ENCODE assay signal across 13 cellular contexts in genomic region chr4:181548873-181549541, GRCh38.
DNase-seq lines count a peak whose midpoint lies in the region; ATAC-seq, FAIRE-seq and TF ChIP-seq lines count a peak whose summit lies in the region.
"Had no signal": no experiment of that assay in that cellular context is flagged by ENCODE, and none has a peak within 500 bp of the region (broad histone marks: within the 10 kb centered on the region; RNA-seq: fewer than 3 reads in every experiment).

No MANE protein-coding gene starts in this region.

- FAIRE-seq in frontal cortex (lab: Jason Lieb, UNC), result no peak

- peak; percentile 88 for DNase-seq in MCF 10A (ENCODE audit: unreplicated experiment)
- DNase-seq in breast epithelium (ENCODE audit: low spot score in 2 of 2), result no peak
- peak; percentile 20 for DNase-seq in PC-3
- DNase-seq in SKM-1 treated with dmso at 0.1 percent for 144 hours (lab: John Stamatoyannopoulos, UW; ENCODE audit: unreplicated experiment), result no peak
- no peak for DNase-seq in frontal cortex (ENCODE audit: low spot score in 2 of 2)
- DNase-seq in SIG-M5 (lab: John Stamatoyannopoulos, UW), result no peak
- DNase-seq: AML-193; naive thymus-derived CD8-positive, alpha-beta T cell; NCI-H1105; tibial artery had no signal

- peaks cover 11% of the 10 kb centered on the region for H3K4me1 Mint-ChIP-seq in MCF 10A (ENCODE audit: insufficient read depth, unreplicated experiment)
- H3K4me1 Mint-ChIP-seq: naive thymus-derived CD8-positive, alpha-beta T cell had no signal

- H3K36me3 ChIP-seq in breast epithelium, result no peaks in the 10 kb centered on the region
- H3K36me3 ChIP-seq in PC-3 (ENCODE audit: low read depth, low read length), result no peaks in the 10 kb centered on the region
- H3K36me3 ChIP-seq: ascending aorta, tibial artery had no signal

- ATAC-seq in PC-3 (no peak), esophagus mucosa (peak; percentile 57), GM18858 (IDR thresholded peaks at IDR 0.05; ENCODE audit: unreplicated experiment) (no peak)
- ATAC-seq: naive thymus-derived CD8-positive, alpha-beta T cell had no signal

- no peak overlapping the region for H3K4me3 ChIP-seq in breast epithelium
- H3K4me3 ChIP-seq in PC-3 (ENCODE audit: low read length), result no peak overlapping the region
- H3K4me3 ChIP-seq: ascending aorta, tibial artery had no signal

- peak overlapping the region; percentile 52 for H3K4me3 Mint-ChIP-seq in MCF 10A (ENCODE audit: unreplicated experiment)

- no peaks in the 10 kb centered on the region for H3K27me3 Mint-ChIP-seq in MCF 10A (ENCODE audit: insufficient read depth, unreplicated experiment)

- H3K79me2 ChIP-seq in PC-3 (ENCODE audit: low read length), result no peaks in the 10 kb centered on the region

- H3K36me3 Mint-ChIP-seq in MCF 10A (ENCODE audit: insufficient read depth, unreplicated experiment), result no peaks in the 10 kb centered on the region
- H3K36me3 Mint-ChIP-seq: naive thymus-derived CD8-positive, alpha-beta T cell had no signal

- peak overlapping the region; percentile 95 for H3K27ac Mint-ChIP-seq in MCF 10A (ENCODE audit: low read depth, unreplicated experiment)
- H3K27ac Mint-ChIP-seq: naive thymus-derived CD8-positive, alpha-beta T cell had no signal

- POLR2A ChIA-PET in MCF 10A (lab: Yijun Ruan, JAX) (no interaction called here), PC-3 (lab: Charles Lee; ENCODE audit: unreplicated experiment) (no interaction called here)

- H3F3A ChIP-seq in PC-3 (ENCODE audit: low read length, unreplicated experiment), result no peaks in the 10 kb centered on the region

- CTCF ChIA-PET in MCF 10A (lab: Yijun Ruan, JAX) (no interaction called here), PC-3 (lab: Charles Lee) (no interaction called here)

- H3K9ac ChIP-seq in PC-3 (ENCODE audit: low read length), result no peak overlapping the region

- no peaks in the 10 kb centered on the region for H3K9me3 Mint-ChIP-seq in MCF 10A (ENCODE audit: unreplicated experiment)

- no peaks in the 10 kb centered on the region for H3K9me3 ChIP-seq in breast epithelium
- H3K9me3 ChIP-seq in PC-3 (ENCODE audit: low read length), result no peaks in the 10 kb centered on the region
- H3K9me3 ChIP-seq: ascending aorta, tibial artery had no signal

- H3K9me2 ChIP-seq in PC-3 (replicated peaks; ENCODE audit: low read length), result no peaks in the 10 kb centered on the region

- no peak for TF ChIP-seq POLR2A in breast epithelium (IDR thresholded peaks at IDR 0.05)

- H3K4me2 ChIP-seq in PC-3 (ENCODE audit: low read length), result no peak overlapping the region

- intact Hi-C loops in MCF 10A (cut with micrococcal nuclease), result loop anchor here (10.0 kb wide), 1 partner anchor 1256 kb away; no protein-coding TSS in a partner anchor
- intact Hi-C loops in breast epithelium (cut with DNase I; ENCODE audit: low total_unique reads), result no loop called here
- intact Hi-C loops in PC-3 (cut with micrococcal nuclease), result no loop called here

- no peaks in the 10 kb centered on the region for H4K20me1 ChIP-seq in PC-3 (ENCODE audit: low read length)

- TF ChIP-seq CTCF in MCF 10A (IDR thresholded peaks at IDR 0.05; ENCODE audit: unreplicated experiment), result no peak
- no peak for TF ChIP-seq CTCF in breast epithelium (IDR thresholded peaks at IDR 0.05)
- TF ChIP-seq CTCF in PC-3 (conservative IDR thresholded peaks at IDR 0.05; ENCODE audit: low read depth, low read length), result no peak

- BruUV-seq in MCF 10A (replicated peaks; lab: Mats Ljungman, UMichigan) (no TSS peak), PC-3 (replicated peaks; lab: Mats Ljungman, UMichigan) (no TSS peak)

- H3K27ac ChIP-seq in breast epithelium (no peak overlapping the region), PC-3 (ENCODE audit: low read length) (no peak overlapping the region)
- H3K27ac ChIP-seq: ascending aorta, tibial artery had no signal

- H3K4me1 ChIP-seq in breast epithelium (no peaks in the 10 kb centered on the region), PC-3 (ENCODE audit: insufficient read depth, low read length) (no peaks in the 10 kb centered on the region)
- H3K4me1 ChIP-seq: ascending aorta, tibial artery had no signal

- H3K27me3 ChIP-seq in breast epithelium (no peaks in the 10 kb centered on the region), PC-3 (ENCODE audit: low read length) (no peaks in the 10 kb centered on the region)
- H3K27me3 ChIP-seq: ascending aorta, tibial artery had no signal

- no peak overlapping the region for H2AFZ ChIP-seq in PC-3 (ENCODE audit: low read length)

Comparison
In these comparisons a context has a peak if more than half of its experiments do, and no peak if none do; other contexts are left out.
1. DNase-seq: peak in MCF 10A (single experiment) and PC-3 (single experiment); none in breast epithelium (0 of 2), SKM-1 treated with dmso at 0.1 percent for 144 hours (single experiment), frontal cortex (0 of 2) and SIG-M5 (single experiment).